25 cellular contexts compared by ENCODE assay signal in the genomic region with DNA sequence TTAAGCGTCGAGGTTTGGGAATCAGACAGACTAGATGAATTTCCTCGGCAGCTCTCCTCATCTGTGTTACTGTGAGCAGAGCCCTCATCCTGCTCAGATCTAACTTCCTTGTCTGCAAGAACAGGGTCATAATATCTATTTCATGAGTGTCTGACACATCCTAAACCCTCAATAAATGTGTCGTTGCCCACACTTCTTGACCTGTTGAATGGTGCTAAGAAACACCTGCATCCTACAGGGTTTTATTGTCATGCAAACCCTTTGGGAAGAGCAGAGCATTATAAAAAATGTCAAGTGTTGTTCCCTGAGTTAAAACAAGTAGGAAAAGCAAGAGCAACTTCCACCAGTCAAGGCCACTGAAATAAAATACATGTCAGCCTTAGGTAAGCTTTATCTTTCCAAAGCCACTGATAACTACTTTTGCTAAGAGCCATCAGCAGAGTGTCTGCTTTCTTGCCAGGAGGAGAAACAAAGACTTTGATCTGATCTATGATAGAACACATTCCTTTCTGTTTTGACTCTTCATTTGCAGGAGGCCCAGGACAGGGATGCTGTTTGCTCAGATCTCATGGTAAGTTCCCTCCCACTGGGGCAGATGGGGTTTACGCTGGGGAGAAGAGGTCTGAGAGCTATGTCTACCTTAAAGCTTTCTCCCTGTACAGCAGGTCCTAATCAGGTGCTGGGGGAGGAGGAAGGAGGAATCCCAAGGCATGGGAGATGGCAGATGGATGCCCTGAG.
"Had no signal": no experiment of that assay in that cellular context is flagged by ENCODE, and none has a peak within 500 bp of the region (broad histone marks: within the 10 kb centered on the region; RNA-seq: fewer than 3 reads in every experiment).

No MANE protein-coding gene starts in this region.

- H3K27me3 Mint-ChIP-seq: activated B cell treated with CpG ODN at 0.5 μM for 24 hours; activated CD4-positive, alpha-beta T cell treated with anti-CD3 and anti-CD28 coated beads, Interleukin-2, amount 10 ng/mL, durations not matched to agents 24 days and 14 days; activated CD8-positive, alpha-beta memory T cell treated with anti-CD3 and anti-CD28 coated beads, Interleukin-2, amount 10 ng/mL, durations not matched to agents 7 days and 5 days; activated naive CD8-positive, alpha-beta T cell treated with anti-CD3 and anti-CD28 coated beads, Interleukin-2, amount 50 U/mL, for 24 hours; activated T-cell treated with anti-CD3 and anti-CD28 coated beads, Interleukin-2, amount 50 U/mL, for 24 hours had no signal

- DNase-seq: activated B cell treated with CpG ODN at 0.5 μM for 24 hours; activated CD4-positive, alpha-beta T cell treated with anti-CD3 and anti-CD28 coated beads for 1 hour; activated CD4-positive, alpha-beta T cell treated with anti-CD3 and anti-CD28 coated beads, Interleukin-2, amount 10 ng/mL, durations not matched to agents 24 days and 14 days; activated CD4-positive, alpha-beta T cell treated with anti-CD3 and anti-CD28 coated beads, Interleukin-2, amount 50 U/mL, for 48 hours; activated CD8-positive, alpha-beta memory T cell treated with anti-CD3 and anti-CD28 coated beads, Interleukin-2, amount 10 ng/mL, durations not matched to agents 7 days and 5 days; activated effector memory CD4-positive, alpha-beta T cell treated with Interleukin-2 at 50 U/mL for 16 hours; activated naive CD4-positive, alpha-beta T cell; activated naive CD8-positive, alpha-beta T cell treated with anti-CD3 and anti-CD28 coated beads, Interleukin-2, amount 50 U/mL, for 24 hours; activated T-cell treated with anti-CD3 and anti-CD28 coated beads, Interleukin-2, amount 50 U/mL, for 24 hours; amniotic stem cell; body of pancreas; central memory CD4-positive, alpha-beta T cell; Kasumi-1; NCI-H1105 treated with DMSO at 0.1 percent for 48 hours; NCI-H1436 treated with DMSO at 0.1 percent for 48 hours; NCI-H187; NCI-H2081; NCI-H524 treated with DMSO at 0.1 percent for 48 hours; NCI-H748 treated with DMSO at 0.1 percent for 48 hours; SIG-M5; T-helper 1 cell had no signal

- H3K4me1 Mint-ChIP-seq: activated B cell treated with CpG ODN at 0.5 μM for 24 hours; activated CD4-positive, alpha-beta T cell treated with anti-CD3 and anti-CD28 coated beads, Interleukin-2, amount 10 ng/mL, durations not matched to agents 24 days and 14 days; activated CD8-positive, alpha-beta memory T cell treated with anti-CD3 and anti-CD28 coated beads, Interleukin-2, amount 10 ng/mL, durations not matched to agents 7 days and 5 days; activated naive CD8-positive, alpha-beta T cell treated with anti-CD3 and anti-CD28 coated beads, Interleukin-2, amount 50 U/mL, for 24 hours had no signal

- H3K9me3 ChIP-seq: body of pancreas had no signal

- H3K27ac ChIP-seq: ascending aorta, body of pancreas, SK-N-MC had no signal

- H3K4me3 ChIP-seq: ascending aorta, body of pancreas, SK-N-MC had no signal

- H3K36me3 ChIP-seq: ascending aorta had no signal

- H3K36me3 Mint-ChIP-seq: activated CD8-positive, alpha-beta memory T cell treated with anti-CD3 and anti-CD28 coated beads, Interleukin-2, amount 10 ng/mL, durations not matched to agents 7 days and 5 days; activated naive CD4-positive, alpha-beta T cell treated with anti-CD3 and anti-CD28 coated beads, Interleukin-2, amount 50 U/mL, for 72 hours had no signal

- H3K4me3 Mint-ChIP-seq: activated B cell treated with CpG ODN at 0.5 μM for 24 hours; activated CD4-positive, alpha-beta T cell treated with anti-CD3 and anti-CD28 coated beads, Interleukin-2, amount 10 ng/mL, durations not matched to agents 24 days and 14 days; activated CD8-positive, alpha-beta memory T cell treated with anti-CD3 and anti-CD28 coated beads, Interleukin-2, amount 10 ng/mL, durations not matched to agents 7 days and 5 days; activated naive CD8-positive, alpha-beta T cell treated with anti-CD3 and anti-CD28 coated beads, Interleukin-2, amount 50 U/mL, for 24 hours; activated T-cell treated with anti-CD3 and anti-CD28 coated beads, Interleukin-2, amount 50 U/mL, for 24 hours; activated T-helper 1 cell treated with anti-CD3 and anti-CD28 coated beads, Interleukin-12 subunit alpha, Interleukin-12 subunit beta, Interleukin-2, Interleukin-4 antibody, amounts not matched to agents 30 ng/mL and 10 ng/mL and 1 ng/mL, durations not matched to agents 14 hours and 24 hours and 36 hours had no signal

- H3K4me1 ChIP-seq: ascending aorta, body of pancreas had no signal

- H3K9me3 Mint-ChIP-seq: activated T-helper 1 cell treated with anti-CD3 and anti-CD28 coated beads, Interleukin-12 subunit alpha, Interleukin-12 subunit beta, Interleukin-2, Interleukin-4 antibody, amounts not matched to agents 30 ng/mL and 10 ng/mL and 1 ng/mL, durations not matched to agents 14 hours and 24 hours and 36 hours had no signal

- H3K27ac Mint-ChIP-seq: activated B cell treated with CpG ODN at 0.5 μM for 24 hours; activated CD4-positive, alpha-beta T cell treated with anti-CD3 and anti-CD28 coated beads, Interleukin-2, amount 10 ng/mL, durations not matched to agents 24 days and 14 days; activated CD8-positive, alpha-beta memory T cell treated with anti-CD3 and anti-CD28 coated beads, Interleukin-2, amount 10 ng/mL, durations not matched to agents 7 days and 5 days; activated naive CD4-positive, alpha-beta T cell treated with anti-CD3 and anti-CD28 coated beads, Interleukin-2, amount 50 U/mL, for 72 hours; activated naive CD8-positive, alpha-beta T cell treated with anti-CD3 and anti-CD28 coated beads, Interleukin-2, amount 50 U/mL, for 24 hours; activated T-cell treated with anti-CD3 and anti-CD28 coated beads, Interleukin-2, amount 50 U/mL, for 24 hours; activated T-helper 1 cell treated with anti-CD3 and anti-CD28 coated beads, Interleukin-12 subunit alpha, Interleukin-12 subunit beta, Interleukin-2, Interleukin-4 antibody, amounts not matched to agents 30 ng/mL and 10 ng/mL and 1 ng/mL, durations not matched to agents 14 hours and 24 hours and 36 hours had no signal

- ATAC-seq: activated CD8-positive, alpha-beta memory T cell treated with anti-CD3 and anti-CD28 coated beads, Interleukin-2, amount 10 ng/mL, durations not matched to agents 7 days and 5 days; activated naive CD4-positive, alpha-beta T cell treated with anti-CD3 and anti-CD28 coated beads, Interleukin-2, amount 50 U/mL, for 72 hours; activated naive CD8-positive, alpha-beta T cell treated with anti-CD3 and anti-CD28 coated beads, Interleukin-2, amount 50 U/mL, for 24 hours; body of pancreas had no signal

- H3K27me3 ChIP-seq: ascending aorta, body of pancreas had no signal
